12 cellular contexts compared by ENCODE assay signal in the genomic region with DNA sequence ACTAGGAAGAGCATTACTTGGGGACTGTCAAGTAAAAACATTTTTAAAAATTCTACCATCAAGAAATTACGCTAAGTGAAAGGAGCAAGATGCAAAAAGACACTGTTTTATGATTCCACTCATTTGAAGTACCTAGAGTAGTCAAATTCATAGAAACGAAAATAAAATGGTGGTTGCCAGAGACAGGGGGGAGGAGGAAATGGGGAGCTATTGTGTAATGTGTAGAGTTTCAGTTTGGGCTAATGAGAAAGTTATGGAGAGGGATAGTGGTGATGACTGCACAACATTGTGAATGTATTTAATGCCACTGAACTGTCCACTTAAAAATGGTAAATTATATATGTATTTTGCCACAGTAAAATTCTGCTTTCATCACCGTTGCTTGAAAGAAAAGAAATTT.
A peak's percentile ranks its signal among the peaks of the same experiment; 100 is the strongest.
DNase-seq lines count a peak whose midpoint lies in the region; ATAC-seq and TF ChIP-seq lines count a peak whose summit lies in the region.
"Had no signal": no experiment of that assay in that cellular context is flagged by ENCODE, and none has a peak within 500 bp of the region (broad histone marks: within the 10 kb centered on the region; RNA-seq: fewer than 3 reads in every experiment).

No MANE protein-coding gene starts in this region.

- H3K27ac Mint-ChIP-seq in HFFc6 (peak overlapping the region; percentile 14; the same call in 1 of the 2 replicates), T-helper 17 cell (peak overlapping the region; percentile 94)
- H3K27ac Mint-ChIP-seq: nephron had no signal

- H3K36me3 Mint-ChIP-seq in HFFc6 (ENCODE audit: low read depth) (no peaks in the 10 kb centered on the region), T-helper 17 cell (ENCODE audit: low read depth) (no peaks in the 10 kb centered on the region)

- DNase-seq in EH (ENCODE audit: low read depth) (peak; percentile 19), HFFc6 (no peak), T-helper 17 cell (no peak), fibroblast of the aortic adventitia (ENCODE audit: low read depth) (peak; percentile 44), inferior parietal cortex (ENCODE audit: extremely low spot score) (no peak), NCI-H510A treated with DMSO at 0.1 percent for 48 hours (lab: John Stamatoyannopoulos, UW) (no peak), NCI-H748 treated with DMSO at 0.1 percent for 48 hours (lab: John Stamatoyannopoulos, UW) (no peak)
- DNase-seq: activated CD8-positive, alpha-beta memory T cell treated with anti-CD3 and anti-CD28 coated beads, Interleukin-2, amount 50 U/mL, for 48 hours; GDM1 had no signal

- no peak overlapping the region for H3K4me3 ChIP-seq in fibroblast of the aortic adventitia (ENCODE audit: low read depth, low read length)

- H3K9me3 ChIP-seq in T-helper 17 cell (ENCODE audit: control insufficient read depth, low read length, poor library complexity, severe bottlenecking) = no peaks in the 10 kb centered on the region

- ATAC-seq in T-helper 17 cell = peak; percentile 75
- ATAC-seq: Panc1, sciatic nerve had no signal

- H3K9me3 Mint-ChIP-seq in HFFc6 = no peaks in the 10 kb centered on the region
- H3K9me3 Mint-ChIP-seq: nephron had no signal

- H3K4me1 Mint-ChIP-seq in HFFc6 (ENCODE audit: low read depth) (peaks cover 45% of the 10 kb centered on the region), T-helper 17 cell (peaks cover 23% of the 10 kb centered on the region)

- no peak overlapping the region for H3K4me3 Mint-ChIP-seq in HFFc6
- peak overlapping the region; percentile 89 for H3K4me3 Mint-ChIP-seq in T-helper 17 cell
- H3K4me3 Mint-ChIP-seq: nephron had no signal

- TF ChIP-seq CTCF in HFFc6 (IDR thresholded peaks at IDR 0.05) = no peak
- TF ChIP-seq CTCF in fibroblast of the aortic adventitia (IDR thresholded peaks at IDR 0.05; ENCODE audit: insufficient read depth, low read length) = no peak

- H3K27me3 Mint-ChIP-seq in HFFc6 (ENCODE audit: insufficient read depth) (no peaks in the 10 kb centered on the region), T-helper 17 cell (no peaks in the 10 kb centered on the region)

Comparison
In these comparisons a context has a peak if more than half of its experiments do, and no peak if none do; other contexts are left out.
1. DNase-seq: peak in EH (single experiment) and fibroblast of the aortic adventitia (single experiment); none in HFFc6 (single experiment), T-helper 17 cell (0 of 3), inferior parietal cortex (single experiment), NCI-H510A treated with DMSO at 0.1 percent for 48 hours (single experiment) and NCI-H748 treated with DMSO at 0.1 percent for 48 hours (single experiment).